Comparison of ENCODE assay signal across 36 cellular contexts in the genomic region with DNA sequence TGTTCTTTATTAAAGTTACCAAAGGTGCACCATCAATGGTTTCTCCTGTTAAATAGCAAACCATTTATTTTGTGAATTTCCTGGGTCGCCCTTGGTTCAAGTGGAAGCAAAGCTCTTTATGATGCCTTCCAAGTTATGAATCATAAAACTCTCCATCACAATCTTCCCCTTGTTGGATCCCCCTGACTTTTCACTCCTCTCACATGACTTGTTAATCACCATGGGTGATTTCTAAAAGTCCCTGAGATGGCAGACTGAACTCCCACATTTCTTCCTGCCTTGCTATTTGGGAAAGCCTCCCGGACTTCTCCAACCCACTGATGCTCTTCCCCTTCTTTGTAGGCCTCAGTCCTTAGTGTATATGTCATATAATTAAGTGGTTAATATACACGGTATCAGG.
A peak's percentile ranks its signal among the peaks of the same experiment; 100 is the strongest.
DNase-seq lines count a peak whose midpoint lies in the region; ATAC-seq, FAIRE-seq and TF ChIP-seq lines count a peak whose summit lies in the region.
"Had no signal": no experiment of that assay in that cellular context is flagged by ENCODE, and none has a peak within 500 bp of the region (broad histone marks: within the 10 kb centered on the region; RNA-seq: fewer than 3 reads in every experiment).

No MANE protein-coding gene starts in this region.

- intact Hi-C loops in HepG2 (cut with micrococcal nuclease; ENCODE audit: unreplicated experiment): loop anchor here (5.0 kb wide), 1 partner anchor 37 kb away; no protein-coding TSS in a partner anchor
- intact Hi-C loops in right lobe of liver (cut with DNase I): no loop called here
- intact Hi-C loops in uterus (cut with DNase I; ENCODE audit: low total_unique reads): loop anchor here (10.0 kb wide), 1 partner anchor 65 kb away; no protein-coding TSS in a partner anchor
- intact Hi-C loops in CD8-positive, alpha-beta T cell (cut with DNase I, micrococcal nuclease): no loop called here

- H3K4me3 ChIP-seq in HepG2 (replicated peaks in 1 of 3; ENCODE audit: insufficient read depth in 1 of 3, low read depth in 2 of 3, low read length in 3 of 3): no peak overlapping the region
- H3K4me3 ChIP-seq in right lobe of liver: no peak overlapping the region
- H3K4me3 ChIP-seq in esophagus (ENCODE audit: low read depth in 1 of 2, low read length in 2 of 2): no peak overlapping the region
- H3K4me3 ChIP-seq in uterus: no peak overlapping the region
- no peak overlapping the region for H3K4me3 ChIP-seq in CD8-positive, alpha-beta T cell (ENCODE audit: low read depth, low read length)
- H3K4me3 ChIP-seq: esophagus muscularis mucosa, gastroesophageal sphincter, lower lobe of right lung, SJSA1, vagina had no signal

- no peaks in the 10 kb centered on the region for H4K20me1 ChIP-seq in HepG2 (ENCODE audit: insufficient read depth, low read length)

- H3K36me3 ChIP-seq in HepG2 (replicated peaks in 1 of 2; ENCODE audit: control insufficient read depth in 1 of 2, insufficient read depth in 2 of 2, low read length in 2 of 2): no peaks in the 10 kb centered on the region
- H3K36me3 ChIP-seq in right lobe of liver: no peaks in the 10 kb centered on the region
- H3K36me3 ChIP-seq in esophagus (ENCODE audit: control insufficient read depth in 2 of 2, insufficient read depth in 2 of 2, low read length in 1 of 2): no peaks in the 10 kb centered on the region
- H3K36me3 ChIP-seq in uterus: no peaks in the 10 kb centered on the region
- H3K36me3 ChIP-seq in CD8-positive, alpha-beta T cell (ENCODE audit: insufficient read depth, low read length): no peaks in the 10 kb centered on the region
- H3K36me3 ChIP-seq: esophagus muscularis mucosa, gastroesophageal sphincter, lower lobe of right lung, vagina had no signal

- POLR2A ChIA-PET in HepG2 (lab: Yijun Ruan, JAX): interaction anchor here (1.2 to 1.4 kb wide), 2 partner anchors 11 to 30 kb away, joined by 3 to 5 read pairs; no protein-coding TSS in a partner anchor
- POLR2A ChIA-PET in CD8-positive, alpha-beta T cell (lab: Charles Lee): no interaction called here

- peak overlapping the region; percentile 76 to 94 (median 83) for H3K27ac Mint-ChIP-seq in nephron
- no peak overlapping the region for H3K27ac Mint-ChIP-seq in CD8-positive, alpha-beta T cell
- H3K27ac Mint-ChIP-seq: activated naive CD8-positive, alpha-beta T cell treated with anti-CD3 and anti-CD28 coated beads for 36 hours; activated T-cell treated with anti-CD3 and anti-CD28 coated beads, Interleukin-2, amount 50 U/mL, for 24 hours; endodermal cell; nephron progenitor cell; stimulated activated naive B cell treated with anti-CD40 and anti-IgM and Interleukin-4, amounts not matched to agents 10 μg/mL and 1 μg/mL and 100 μg/mL, for 72 hours had no signal

- WGBS in HepG2 (ENCODE audit: low lambda C conversion rate): 75% methylated on average over 3 of the region's 3 CpGs
- WGBS in right lobe of liver (ENCODE audit: insufficient coverage, low coverage, low lambda C conversion rate, missing lambda C conversion rate): 88% methylated on average over 3 of the region's 3 CpGs
- 57 to 74% methylated on average over 3 of the region's 3 CpGs for WGBS in esophagus, 2 donors

- H3K4me1 ChIP-seq in HepG2 (ENCODE audit: insufficient read depth, low read length): peaks cover 71% of the 10 kb centered on the region
- H3K4me1 ChIP-seq in right lobe of liver: peaks cover 0 to 31% (median 8%) of the 10 kb centered on the region in 4 donors
- peaks cover 2 to 6% of the 10 kb centered on the region in 2 donors for H3K4me1 ChIP-seq in esophagus (ENCODE audit: control insufficient read depth in 2 of 2, insufficient read depth in 2 of 2, low read length in 1 of 2)
- H3K4me1 ChIP-seq in uterus: peaks cover 17 to 25% of the 10 kb centered on the region in 2 donors
- H3K4me1 ChIP-seq in CD8-positive, alpha-beta T cell (ENCODE audit: insufficient read depth, low read length): peaks cover 8% of the 10 kb centered on the region

- CTCF ChIA-PET in HepG2 (lab: Yijun Ruan, JAX; ENCODE audit: low intra/inter-chr PET ratio, low total read pairs): no interaction called here
- CTCF ChIA-PET in CD8-positive, alpha-beta T cell (lab: Charles Lee): no interaction called here

- BruUV-seq in HepG2 (replicated peaks; lab: Mats Ljungman, UMichigan): no TSS peak

- TF ChIP-seq POLR2A in HepG2 (IDR thresholded peaks at IDR 0.05; ENCODE audit: insufficient read depth in 1 of 2, low read depth in 2 of 2, low read length in 2 of 2): no peak
- no peak for TF ChIP-seq POLR2A in right lobe of liver (IDR thresholded peaks at IDR 0.05)
- TF ChIP-seq POLR2A in uterus (IDR thresholded peaks at IDR 0.05): no peak

- H3K27me3 Mint-ChIP-seq in nephron (ENCODE audit: low read depth): no peaks in the 10 kb centered on the region
- H3K27me3 Mint-ChIP-seq in CD8-positive, alpha-beta T cell (ENCODE audit: low read depth): no peaks in the 10 kb centered on the region
- H3K27me3 Mint-ChIP-seq: activated naive CD8-positive, alpha-beta T cell treated with anti-CD3 and anti-CD28 coated beads for 36 hours; activated T-cell treated with anti-CD3 and anti-CD28 coated beads, Interleukin-2, amount 50 U/mL, for 24 hours; CD8-positive, alpha-beta memory T cell; stimulated activated naive B cell treated with anti-CD40 and anti-IgM and Interleukin-4, amounts not matched to agents 10 μg/mL and 1 μg/mL and 100 μg/mL, for 72 hours had no signal

- H3K9ac ChIP-seq in HepG2 (ENCODE audit: insufficient read depth, low read depth, low read length): no peak overlapping the region

- no peak for TF ChIP-seq RAD21 in HepG2 (CRISPR knock-in tag; IDR thresholded peaks at IDR 0.05)

- no peak overlapping the region for H3K4me3 Mint-ChIP-seq in nephron
- H3K4me3 Mint-ChIP-seq in CD8-positive, alpha-beta T cell: no peak overlapping the region
- H3K4me3 Mint-ChIP-seq: activated naive CD8-positive, alpha-beta T cell treated with anti-CD3 and anti-CD28 coated beads for 36 hours; activated T-cell treated with anti-CD3 and anti-CD28 coated beads, Interleukin-2, amount 50 U/mL, for 24 hours; CD8-positive, alpha-beta memory T cell; endodermal cell; H9; nephron progenitor cell; stimulated activated naive B cell treated with anti-CD40 and anti-IgM and Interleukin-4, amounts not matched to agents 10 μg/mL and 1 μg/mL and 100 μg/mL, for 72 hours had no signal

- TF ChIP-seq EP300 in HepG2 (IDR thresholded peaks at IDR 0.05; ENCODE audit: low read depth in 2 of 2, low read length in 2 of 2) (no peak), HepG2 (CRISPR knock-in tag; IDR thresholded peaks at IDR 0.05; ENCODE audit: borderline replicate concordance) (no peak)

- TF ChIP-seq CTCF in HepG2 (CRISPR knock-in tag; IDR thresholded peaks at IDR 0.05) (no peak), right lobe of liver (IDR thresholded peaks at IDR 0.05) (no peak), nephron (IDR thresholded peaks at IDR 0.05; ENCODE audit: unreplicated experiment in 3 of 3) (no peak), uterus (IDR thresholded peaks at IDR 0.05) (no peak)
- TF ChIP-seq CTCF in CD8-positive, alpha-beta T cell (IDR thresholded peaks at IDR 0.05): no peak

- H3K27me3 ChIP-seq in HepG2 (ENCODE audit: control insufficient read depth in 1 of 2, insufficient read depth in 2 of 2, low read length in 2 of 2): no peaks in the 10 kb centered on the region
- H3K27me3 ChIP-seq in right lobe of liver: no peaks in the 10 kb centered on the region
- H3K27me3 ChIP-seq in esophagus (ENCODE audit: control insufficient read depth in 1 of 2, insufficient read depth in 2 of 2, low read length in 2 of 2): no peaks in the 10 kb centered on the region
- H3K27me3 ChIP-seq in uterus: no peaks in the 10 kb centered on the region
- no peaks in the 10 kb centered on the region for H3K27me3 ChIP-seq in CD8-positive, alpha-beta T cell (ENCODE audit: insufficient read depth, low read length)
- H3K27me3 ChIP-seq: esophagus muscularis mucosa, gastroesophageal sphincter, SJSA1, vagina had no signal

- H2AFZ ChIP-seq in HepG2 (ENCODE audit: low read length): no peak overlapping the region

- ATAC-seq in HepG2 (no peak), right lobe of liver (no peak)
- no peak for ATAC-seq in CD8-positive, alpha-beta T cell
- ATAC-seq: gastroesophageal sphincter; lower lobe of right lung; stimulated activated naive B cell treated with anti-CD40 and anti-IgM and Interleukin-4, amounts not matched to agents 10 μg/mL and 1 μg/mL and 100 μg/mL, for 72 hours had no signal

- DNase-seq in HepG2 (ENCODE audit: low spot score) (no peak), right lobe of liver (no peak), uterus (no peak), AG08396 (ENCODE audit: low spot score) (no peak), SW 1271 (lab: John Stamatoyannopoulos, UW) (no peak)
- no peak for DNase-seq in CD8-positive, alpha-beta T cell
- DNase-seq: activated CD4-positive, alpha-beta T cell treated with anti-CD3 and anti-CD28 coated beads, Interleukin-2, amount 50 U/mL, for 1 hour; activated CD4-positive, CD25-positive, alpha-beta regulatory T cell; activated gamma-delta T cell; activated naive CD8-positive, alpha-beta T cell treated with anti-CD3 and anti-CD28 coated beads for 36 hours; activated T-cell treated with anti-CD3 and anti-CD28 coated beads, Interleukin-2, amount 50 U/mL, for 24 hours; AML-193; aorta; CD8-positive, alpha-beta memory T cell; central memory CD4-positive, alpha-beta T cell; cortex of kidney; DMS153; endodermal cell; H9; Karpas-422; lower lobe of right lung; NCI-H1417 treated with DMSO at 0.1 percent for 48 hours; NCI-H2081; NCI-H2227 treated with DMSO at 0.1 percent for 48 hours; NCI-H748 treated with DMSO at 0.1 percent for 48 hours; nephron progenitor cell; small intestine; stimulated activated naive B cell treated with anti-CD40 and anti-IgM and Interleukin-4, amounts not matched to agents 10 μg/mL and 1 μg/mL and 100 μg/mL, for 72 hours; substantia nigra had no signal

- H3K4me2 ChIP-seq in HepG2 (ENCODE audit: low read depth, low read length): no peak overlapping the region

- in situ Hi-C loops in HepG2 (cut with HindIII; ENCODE audit: extremely low pct_ligation_motif_present, low pct_unique_long_range_greater_than_20kb): no loop called here

- no peaks in the 10 kb centered on the region for H3K9me3 Mint-ChIP-seq in nephron
- no peaks in the 10 kb centered on the region for H3K9me3 Mint-ChIP-seq in CD8-positive, alpha-beta T cell
- H3K9me3 Mint-ChIP-seq: activated naive CD8-positive, alpha-beta T cell treated with anti-CD3 and anti-CD28 coated beads for 36 hours; activated T-cell treated with anti-CD3 and anti-CD28 coated beads, Interleukin-2, amount 50 U/mL, for 24 hours; CD8-positive, alpha-beta memory T cell; endodermal cell; H9; nephron progenitor cell; stimulated activated naive B cell treated with anti-CD40 and anti-IgM and Interleukin-4, amounts not matched to agents 10 μg/mL and 1 μg/mL and 100 μg/mL, for 72 hours had no signal

- no peaks in the 10 kb centered on the region for H3K79me2 ChIP-seq in HepG2 (ENCODE audit: insufficient read depth, low read length)

- H3K9me3 ChIP-seq in HepG2 (ENCODE audit: low read length) (no peaks in the 10 kb centered on the region), right lobe of liver (no peaks in the 10 kb centered on the region), esophagus (ENCODE audit: control insufficient read depth in 2 of 2, insufficient read depth in 1 of 2, low read depth in 1 of 2, low read length in 1 of 2) (no peaks in the 10 kb centered on the region), uterus (no peaks in the 10 kb centered on the region)
- no peaks in the 10 kb centered on the region for H3K9me3 ChIP-seq in CD8-positive, alpha-beta T cell (ENCODE audit: low read length)
- H3K9me3 ChIP-seq: esophagus muscularis mucosa, gastroesophageal sphincter, lower lobe of right lung, SJSA1, vagina had no signal

- H3K27ac ChIP-seq in HepG2 (ENCODE audit: extremely low read length, insufficient read depth, low read length) (peak overlapping the region; percentile 14), right lobe of liver (no peak overlapping the region), esophagus (ENCODE audit: low read depth in 2 of 2, low read length in 1 of 2) (peak overlapping the region; percentile 24 to 73), uterus (peak overlapping the region; percentile 84 to 87)
- no peak overlapping the region for H3K27ac ChIP-seq in CD8-positive, alpha-beta T cell (ENCODE audit: low read depth, low read length)
- H3K27ac ChIP-seq: esophagus muscularis mucosa, gastroesophageal sphincter, lower lobe of right lung, SJSA1 had no signal

- no peak for FAIRE-seq in HepG2 (lab: Jason Lieb, UNC)
- FAIRE-seq: GM12891, small intestine had no signal

- no peaks in the 10 kb centered on the region for H3K36me3 Mint-ChIP-seq in nephron (ENCODE audit: low read depth)
- H3K36me3 Mint-ChIP-seq in CD8-positive, alpha-beta T cell: peaks cover 50% of the 10 kb centered on the region

- H3K4me1 Mint-ChIP-seq in nephron: peaks cover 75% of the 10 kb centered on the region
- peaks cover 15% of the 10 kb centered on the region for H3K4me1 Mint-ChIP-seq in CD8-positive, alpha-beta T cell (ENCODE audit: low read depth)
- H3K4me1 Mint-ChIP-seq: H9 had no signal

Comparison
In these comparisons a context has a peak if more than half of its experiments do, and no peak if none do; other contexts are left out.
1. H3K27ac ChIP-seq: peak in HepG2 (single experiment), esophagus (2 of 2) and uterus (2 of 2); none in right lobe of liver (0 of 3) and CD8-positive, alpha-beta T cell (single experiment).
2. intact Hi-C loops: an anchor here in HepG2 (5.0 kb wide) and uterus (10.0 kb wide); none called in right lobe of liver and CD8-positive, alpha-beta T cell.